ENCODE assay signal across 22 cellular contexts in the genomic region with DNA sequence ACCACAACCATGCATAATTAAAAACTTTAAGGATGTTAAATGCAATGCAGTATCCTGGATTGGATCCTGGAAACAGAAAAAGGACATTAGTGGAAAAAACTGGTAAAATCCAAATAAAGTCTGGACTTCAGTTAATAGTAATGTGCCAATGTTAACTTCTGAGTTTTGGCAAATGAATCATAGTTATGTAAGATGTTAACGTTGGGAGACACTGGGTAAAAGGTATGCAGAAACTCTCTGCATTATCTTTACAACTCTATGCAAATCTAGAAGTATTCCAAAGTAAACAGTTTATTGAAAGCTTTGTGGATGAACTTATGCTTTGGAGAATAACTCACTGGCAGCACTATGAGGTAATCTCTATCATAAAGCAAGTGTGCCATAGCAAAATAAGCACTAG.
A peak's percentile ranks its signal among the peaks of the same experiment; 100 is the strongest.
DNase-seq lines count a peak whose midpoint lies in the region; ATAC-seq and TF ChIP-seq lines count a peak whose summit lies in the region.
"Had no signal": no experiment of that assay in that cellular context is flagged by ENCODE, and none has a peak within 500 bp of the region (broad histone marks: within the 10 kb centered on the region; RNA-seq: fewer than 3 reads in every experiment).

No MANE protein-coding gene starts in this region.

- H3K4me1 ChIP-seq in RWPE2 (ENCODE audit: insufficient read depth, poor library complexity, severe bottlenecking) (no peaks in the 10 kb centered on the region), right lobe of liver (peaks cover 0 to 10% (median 2%) of the 10 kb centered on the region in 4 donors), stomach (peaks cover 0 to 16% (median 8%) of the 10 kb centered on the region in 4 donors)

- no peaks in the 10 kb centered on the region for H3K36me3 ChIP-seq in RWPE2 (ENCODE audit: low read depth)
- no peaks in the 10 kb centered on the region for H3K36me3 ChIP-seq in right lobe of liver
- H3K36me3 ChIP-seq in stomach: no peaks in the 10 kb centered on the region

- H3K27me3 Mint-ChIP-seq in naive thymus-derived CD8-positive, alpha-beta T cell: peaks cover 0 to 6% (median 5%) of the 10 kb centered on the region in 5 donors

- H3K27me3 ChIP-seq in RWPE2 (ENCODE audit: insufficient read depth, poor library complexity, severe bottlenecking): peaks cover 10% of the 10 kb centered on the region
- H3K27me3 ChIP-seq in right lobe of liver: no peaks in the 10 kb centered on the region
- H3K27me3 ChIP-seq in stomach: no peaks in the 10 kb centered on the region

- no peaks in the 10 kb centered on the region for H3K36me3 Mint-ChIP-seq in naive thymus-derived CD8-positive, alpha-beta T cell

- H3K9me3 ChIP-seq in RWPE2 (ENCODE audit: severe bottlenecking) (no peaks in the 10 kb centered on the region), right lobe of liver (no peaks in the 10 kb centered on the region), stomach (no peaks in the 10 kb centered on the region)

- TF ChIP-seq POLR2A in right lobe of liver (IDR thresholded peaks at IDR 0.05): no peak
- TF ChIP-seq POLR2A in stomach (IDR thresholded peaks at IDR 0.05): no peak

- intact Hi-C loops in right lobe of liver (cut with DNase I): no loop called here
- intact Hi-C loops in stomach (cut with DNase I; ENCODE audit: low total_unique reads): no loop called here

- ATAC-seq in RWPE2 (ENCODE audit: low read depth): peak; percentile 46; the same call in 2 of the 3 replicates
- ATAC-seq in right lobe of liver: peak; percentile 62 to 89 (median 72)
- ATAC-seq in naive thymus-derived CD8-positive, alpha-beta T cell: no peak
- ATAC-seq: HCT116, PC-3, SK-N-SH treated with all-trans-retinoic acid at 6 μM for 48 hours had no signal

- 31% methylated on average over 1 of the region's 1 CpG for WGBS in right lobe of liver (ENCODE audit: insufficient coverage, low coverage, low lambda C conversion rate, missing lambda C conversion rate)
- 11 to 38% (median 19%) methylated on average over 1 of the region's 1 CpG for WGBS in stomach, 5 donors

- H3K4me3 Mint-ChIP-seq in naive thymus-derived CD8-positive, alpha-beta T cell: no peak overlapping the region
- H3K4me3 Mint-ChIP-seq: B cell had no signal

- H3K27ac Mint-ChIP-seq in naive thymus-derived CD8-positive, alpha-beta T cell: no peak overlapping the region
- H3K27ac Mint-ChIP-seq: B cell had no signal

- POLR2A ChIA-PET in naive thymus-derived CD8-positive, alpha-beta T cell (lab: Charles Lee): no interaction called here

- H3K4me3 ChIP-seq in RWPE2 (ENCODE audit: severe bottlenecking): no peak overlapping the region
- H3K4me3 ChIP-seq in right lobe of liver: no peak overlapping the region
- no peak overlapping the region for H3K4me3 ChIP-seq in stomach

- no peaks in the 10 kb centered on the region for H3K9me3 Mint-ChIP-seq in naive thymus-derived CD8-positive, alpha-beta T cell

- DNase-seq in GM04503 (ENCODE audit: low read depth) (peak; percentile 3), RWPE2 (ENCODE audit: low spot score) (no peak), fibroblast of peridontal ligament (ENCODE audit: extremely low read depth) (peak; percentile 49), right lobe of liver (no peak), GM19238 (ENCODE audit: insufficient read length, low spot score) (no peak), stomach (no peak), HPDE6-E6E7 (ENCODE audit: extremely low spot score) (no peak)
- no peak for DNase-seq in naive thymus-derived CD8-positive, alpha-beta T cell
- DNase-seq: ACHN, GDM1, GOT3, NCI-H1417 treated with DMSO at 0.1 percent for 48 hours, NCI-H1930, NCI-H345, NCI-H524 treated with DMSO at 0.1 percent for 48 hours, PC-3, RPMI8226, SIG-M5 had no signal

- no peaks in the 10 kb centered on the region for H3K4me1 Mint-ChIP-seq in naive thymus-derived CD8-positive, alpha-beta T cell
- H3K4me1 Mint-ChIP-seq: B cell had no signal

- TF ChIP-seq EP300 in stomach (IDR thresholded peaks at IDR 0.05): no peak

- no peak overlapping the region for H3K27ac ChIP-seq in RWPE2 (ENCODE audit: poor library complexity, severe bottlenecking)
- H3K27ac ChIP-seq in right lobe of liver: peak overlapping the region in 1 of 3 donors; percentile 28
- H3K27ac ChIP-seq in stomach: no peak overlapping the region
- H3K27ac ChIP-seq: KMS-11 had no signal

- TF ChIP-seq CTCF in RWPE2 (IDR thresholded peaks at IDR 0.05; ENCODE audit: poor library complexity, severe bottlenecking): no peak
- TF ChIP-seq CTCF in right lobe of liver (IDR thresholded peaks at IDR 0.05): no peak
- no peak for TF ChIP-seq CTCF in stomach (IDR thresholded peaks at IDR 0.05)

Comparison
In these comparisons a context has a peak if more than half of its experiments do, and no peak if none do; other contexts are left out.
1. DNase-seq: peak in GM04503 (single experiment) and fibroblast of peridontal ligament (single experiment); none in RWPE2 (single experiment), right lobe of liver (0 of 3), naive thymus-derived CD8-positive, alpha-beta T cell (0 of 10), GM19238 (single experiment), stomach (single experiment) and HPDE6-E6E7 (single experiment).
2. ATAC-seq: peak in RWPE2 (single experiment) and right lobe of liver (4 of 4); none in naive thymus-derived CD8-positive, alpha-beta T cell (0 of 2).